Comparison of ENCODE assay signal across 2 cellular contexts in genomic region chr16:4631444-4631843, GRCh38.
TF ChIP-seq lines count a peak whose summit lies in the region.

No MANE protein-coding gene starts in this region.

TF ChIP-seq in K562, 482 proteins besides CTCF, POLR2A, EP300 and RAD21:
- TF ChIP-seq ETV5 (CRISPR knock-in tag; IDR thresholded peaks at IDR 0.05; ENCODE audit: low read depth), result no peak
- TF ChIP-seq DACH1 (IDR thresholded peaks at IDR 0.05; ENCODE audit: partially characterized antibody), result no peak
- TF ChIP-seq RHOXF2B (CRISPR knock-in tag; conservative IDR thresholded peaks at IDR 0.05), result no peak
- no peak for TF ChIP-seq ZNF639 (CRISPR knock-in tag; conservative IDR thresholded peaks at IDR 0.05 in 1 of 2, IDR thresholded peaks at IDR 0.05 in 1 of 2)
- no peak for TF ChIP-seq ETV1 (tag; conservative IDR thresholded peaks at IDR 0.05; ENCODE audit: low read depth)
- TF ChIP-seq SUPT5H (IDR thresholded peaks at IDR 0.05), result no peak
- TF ChIP-seq SIN3B (IDR thresholded peaks at IDR 0.05; ENCODE audit: low read depth), result no peak

TF ChIP-seq in HepG2, 621 proteins besides CTCF, POLR2A, EP300 and RAD21:
- no peak for TF ChIP-seq FOXO1 (CRISPR knock-in tag; IDR thresholded peaks at IDR 0.05)
- 0 out of 2 replicates have a peak, but pooled peaks have one; percentile 11 for TF ChIP-seq FOXA3 (CRISPR knock-in tag; IDR thresholded peaks at IDR 0.05)
